ENCODE assay signal across 32 cellular contexts in the genomic region with DNA sequence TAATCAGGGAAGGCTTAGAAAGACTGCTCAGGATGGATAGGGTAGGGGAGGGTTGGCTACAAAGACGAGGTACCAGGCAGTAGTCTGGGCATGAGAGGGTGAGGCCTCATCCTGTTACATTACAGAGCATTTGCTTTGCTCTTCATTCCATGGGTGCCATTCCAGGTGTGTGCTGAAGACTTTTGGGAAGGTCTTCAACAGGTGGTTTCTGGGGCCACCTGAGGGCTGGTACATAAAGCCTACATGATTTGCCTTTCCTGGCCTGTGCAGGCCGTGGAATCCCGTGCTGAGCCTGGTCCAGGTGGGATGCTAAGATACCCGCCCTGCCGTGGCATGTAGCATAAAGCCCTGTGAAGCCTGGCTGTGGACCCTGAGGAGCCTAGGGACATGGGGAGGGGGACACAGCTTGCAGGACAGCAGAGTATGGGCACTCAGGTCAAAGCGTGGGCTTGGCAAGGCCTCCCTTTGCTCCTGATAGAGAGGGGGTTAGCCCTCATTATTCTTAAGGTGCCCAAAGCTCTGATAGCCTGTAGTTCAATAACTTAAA. TPM values are rescaled to one million over a fixed set of nuclear protein-coding genes. Genes with fewer than 3 reads are reported as not detected.
"Had no signal": no experiment of that assay in that cellular context is flagged by ENCODE, and none has a peak within 500 bp of the region (broad histone marks: within the 10 kb centered on the region; RNA-seq: fewer than 3 reads in every experiment).

No MANE protein-coding gene starts in this region.

- H3K27ac ChIP-seq: body of pancreas, epithelial cell of prostate, esophagus squamous epithelium, gastroesophageal sphincter, WERI-Rb-1 had no signal

- H3K4me1 ChIP-seq: body of pancreas, esophagus squamous epithelium, gastroesophageal sphincter had no signal

- DNase-seq: activated B cell treated with CpG ODN at 0.5 μM for 24 hours; activated CD4-positive, alpha-beta T cell treated with anti-CD3 and anti-CD28 coated beads for 48 hours; activated CD4-positive, alpha-beta T cell treated with anti-CD3 and anti-CD28 coated beads, Interleukin-2, amount 50 U/mL, for 1 hour; activated CD4-positive, alpha-beta T cell treated with anti-CD3 and anti-CD28 coated beads, Interleukin-2, amount 50 U/mL, for 48 hours; activated CD8-positive, alpha-beta memory T cell treated with anti-CD3 and anti-CD28 coated beads for 24 hours; activated CD8-positive, alpha-beta T cell treated with anti-CD3 and anti-CD28 coated beads for 36 hours; activated effector memory CD4-positive, alpha-beta T cell treated with Interleukin-2 at 50 U/mL for 16 hours; activated gamma-delta T cell treated with Interleukin-2 at 50 U/mL for 16 hours; activated naive CD4-positive, alpha-beta T cell treated with anti-CD3 and anti-CD28 coated beads, Interleukin-2, amount 50 U/mL, for 16 hours; activated naive CD4-positive, alpha-beta T cell treated with Interleukin-2 at 50 U/mL for 16 hours; activated T-cell treated with anti-CD3 and anti-CD28 coated beads, Interleukin-2, amount 50 U/mL, for 4 hours; amygdala; body of pancreas; caudate nucleus; cortex of kidney; dermis blood vessel endothelial cell; effector CD4-positive, alpha-beta T cell; effector memory CD8-positive, alpha-beta T cell; esophagus squamous epithelium; foreskin melanocyte; T-helper 1 cell; T-helper 17 cell; T1000; WERI-Rb-1 had no signal

- H3K36me3 ChIP-seq: esophagus squamous epithelium, gastroesophageal sphincter, WERI-Rb-1 had no signal

- H3K9me3 ChIP-seq: body of pancreas, esophagus squamous epithelium had no signal

- H3K4me3 ChIP-seq: body of pancreas, esophagus squamous epithelium, gastroesophageal sphincter had no signal

- H3K27me3 ChIP-seq: body of pancreas, esophagus squamous epithelium had no signal

RNA-seq across cellular contexts. Expression of a gene that starts 55.6 kb away (rescaled TPM):
- total RNA-seq: activated B cell treated with CpG ODN at 0.5 μM for 24 hours; activated CD8-positive, alpha-beta T cell treated with anti-CD3 and anti-CD28 coated beads for 36 hours; activated T-cell treated with anti-CD3 and anti-CD28 coated beads, Interleukin-2, amount 50 U/mL, for 4 hours; activated T-helper 17 cell treated with anti-CD3 and anti-CD28 coated beads, Interleukin-2, amount 50 U/mL, for 72 hours; body of pancreas; chondrocyte; dermis blood vessel endothelial cell; endothelial cell of umbilical vein; fibroblast of villous mesenchyme; glomerular endothelial cell; T-helper 17 cell had no signal
- polyA plus RNA-seq: endothelial cell of umbilical vein, fibroblast of lung had no signal
